1 cellular context compared by ENCODE assay signal in the genomic region with DNA sequence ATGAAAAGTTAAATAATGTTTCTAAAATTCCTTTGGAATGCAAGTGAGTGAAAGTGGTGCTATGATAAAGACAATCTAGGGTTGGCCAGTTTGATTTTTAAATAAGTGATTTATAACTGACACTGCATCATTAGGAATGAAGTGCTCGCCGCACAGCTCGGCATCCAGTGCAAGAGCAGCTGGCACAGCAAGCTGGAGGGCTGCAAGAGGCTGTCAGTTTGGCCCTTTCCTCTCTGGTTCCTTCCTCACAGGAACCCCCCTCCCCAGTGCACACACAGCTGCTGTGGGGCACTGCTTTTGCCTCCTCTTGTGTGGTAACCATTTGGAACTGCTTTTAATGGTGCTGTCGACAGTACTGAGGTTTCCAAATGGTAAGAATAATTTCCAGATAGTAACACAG.
TF ChIP-seq lines count a peak whose summit lies in the region.

No MANE protein-coding gene starts in this region.

TF ChIP-seq in SK-N-SH treated with all-trans-retinoic acid at 6 μM for 48 hours, 23 proteins besides CTCF, POLR2A, EP300 and RAD21 (continued from another document):
- TF ChIP-seq, protein P1, sequence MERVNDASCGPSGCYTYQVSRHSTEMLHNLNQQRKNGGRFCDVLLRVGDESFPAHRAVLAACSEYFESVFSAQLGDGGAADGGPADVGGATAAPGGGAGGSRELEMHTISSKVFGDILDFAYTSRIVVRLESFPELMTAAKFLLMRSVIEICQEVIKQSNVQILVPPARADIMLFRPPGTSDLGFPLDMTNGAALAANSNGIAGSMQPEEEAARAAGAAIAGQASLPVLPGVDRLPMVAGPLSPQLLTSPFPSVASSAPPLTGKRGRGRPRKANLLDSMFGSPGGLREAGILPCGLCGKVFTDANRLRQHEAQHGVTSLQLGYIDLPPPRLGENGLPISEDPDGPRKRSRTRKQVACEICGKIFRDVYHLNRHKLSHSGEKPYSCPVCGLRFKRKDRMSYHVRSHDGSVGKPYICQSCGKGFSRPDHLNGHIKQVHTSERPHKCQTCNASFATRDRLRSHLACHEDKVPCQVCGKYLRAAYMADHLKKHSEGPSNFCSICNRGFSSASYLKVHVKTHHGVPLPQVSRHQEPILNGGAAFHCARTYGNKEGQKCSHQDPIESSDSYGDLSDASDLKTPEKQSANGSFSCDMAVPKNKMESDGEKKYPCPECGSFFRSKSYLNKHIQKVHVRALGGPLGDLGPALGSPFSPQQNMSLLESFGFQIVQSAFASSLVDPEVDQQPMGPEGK (CRISPR knock-in tag; IDR thresholded peaks at IDR 0.05; ENCODE audit: borderline replicate concordance), result no peak
- TF ChIP-seq RARB (CRISPR knock-in tag; IDR thresholded peaks at IDR 0.05) (no peak), ZFP3 (CRISPR knock-in tag; IDR thresholded peaks at IDR 0.05) (no peak), ESRRG (CRISPR knock-in tag; IDR thresholded peaks at IDR 0.05) (no peak)
